ENCODE assay signal across 8 cellular contexts in the genomic region with DNA sequence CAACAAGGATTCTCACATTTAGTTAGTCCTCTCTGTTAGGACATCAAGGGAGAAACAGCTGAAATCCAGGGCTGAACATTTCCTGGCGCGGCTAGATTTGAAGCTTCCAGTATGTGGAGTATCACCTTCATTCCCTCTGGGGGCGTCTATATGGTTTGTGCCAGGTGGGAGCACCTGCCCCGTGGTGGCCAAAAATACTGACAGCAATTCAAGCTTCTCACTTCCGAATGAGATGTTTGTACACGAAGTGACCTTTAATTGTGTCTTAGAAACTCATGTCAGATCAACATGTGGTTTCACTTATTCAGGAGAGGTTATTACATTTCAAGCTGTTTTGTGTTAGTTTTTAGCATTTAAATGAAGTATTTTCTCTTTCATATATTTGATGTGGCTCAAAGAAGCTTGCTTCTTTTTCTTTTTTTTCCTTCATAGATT.
A peak's percentile ranks its signal among the peaks of the same experiment; 100 is the strongest.
DNase-seq lines count a peak whose midpoint lies in the region; ATAC-seq lines count a peak whose summit lies in the region.
"Had no signal": no experiment of that assay in that cellular context is flagged by ENCODE, and none has a peak within 500 bp of the region (broad histone marks: within the 10 kb centered on the region; RNA-seq: fewer than 3 reads in every experiment).

No MANE protein-coding gene starts in this region.

- H3K9me3 ChIP-seq in iPS-15b (ENCODE audit: control insufficient read depth, insufficient read depth, low read length) = no peaks in the 10 kb centered on the region
- no peaks in the 10 kb centered on the region for H3K9me3 ChIP-seq in subcutaneous abdominal adipose tissue (ENCODE audit: control insufficient read depth in 5 of 5, low read length in 5 of 5)
- H3K9me3 ChIP-seq: SJSA1 had no signal

- H3K27ac Mint-ChIP-seq in activated CD4-positive, alpha-beta memory T cell treated with anti-CD3 and anti-CD28 coated beads for 36 hours = peak overlapping the region; percentile 83

- POLR2A ChIA-PET in activated CD4-positive, alpha-beta memory T cell treated with anti-CD3 and anti-CD28 coated beads for 36 hours (lab: Charles Lee) = interaction anchor here (0.7 to 1.4 kb wide), 3 partner anchors 25 to 78 kb away, joined by 3 to 5 read pairs (median 4); no protein-coding TSS in a partner anchor

- H3K36me3 ChIP-seq in H7 (replicated peaks; ENCODE audit: control insufficient read depth, insufficient read depth, low read length) = no peaks in the 10 kb centered on the region
- H3K36me3 ChIP-seq in iPS-15b (ENCODE audit: control insufficient read depth, insufficient read depth, low read length) = no peaks in the 10 kb centered on the region
- H3K36me3 ChIP-seq in subcutaneous abdominal adipose tissue (ENCODE audit: control insufficient read depth in 5 of 5, insufficient read depth in 5 of 5, low read length in 5 of 5) = no peaks in the 10 kb centered on the region
- H3K36me3 ChIP-seq: SJSA1 had no signal

- CTCF ChIA-PET in activated CD4-positive, alpha-beta memory T cell treated with anti-CD3 and anti-CD28 coated beads for 36 hours (lab: Charles Lee) = interaction anchor here (1.3 to 1.8 kb wide), 4 partner anchors 25 to 254 kb away, joined by 3 to 8 read pairs (median 4); no protein-coding TSS in a partner anchor

- intact Hi-C loops in activated CD4-positive, alpha-beta memory T cell treated with anti-CD3 and anti-CD28 coated beads for 36 hours (cut with micrococcal nuclease) = loop anchor here (1.0 to 2.0 kb wide), 5 partner anchors 18 to 79 kb away; no protein-coding TSS in a partner anchor

- peaks cover 23% of the 10 kb centered on the region for H3K4me1 ChIP-seq in iPS-15b (ENCODE audit: control insufficient read depth, insufficient read depth, low read length)
- peaks cover 0 to 36% (median 23%) of the 10 kb centered on the region in 5 donors for H3K4me1 ChIP-seq in subcutaneous abdominal adipose tissue (ENCODE audit: control insufficient read depth in 5 of 5, insufficient read depth in 5 of 5, low read length in 5 of 5)

- H3K4me1 Mint-ChIP-seq in activated CD4-positive, alpha-beta memory T cell treated with anti-CD3 and anti-CD28 coated beads for 36 hours (ENCODE audit: low read depth) = peaks cover 52% of the 10 kb centered on the region

- H3K9me3 Mint-ChIP-seq in activated CD4-positive, alpha-beta memory T cell treated with anti-CD3 and anti-CD28 coated beads for 36 hours = no peaks in the 10 kb centered on the region

- H3K9ac ChIP-seq in iPS-15b (ENCODE audit: low read depth, low read length) = peak overlapping the region; percentile 30
- H3K9ac ChIP-seq in subcutaneous abdominal adipose tissue (ENCODE audit: low read length in 5 of 5) = peak overlapping the region in 3 of 5 donors; percentile 24 to 71 (median 70)

- H3K4me3 ChIP-seq in H7 (ENCODE audit: insufficient read depth, low read depth, low read length) = no peak overlapping the region
- H3K4me3 ChIP-seq in iPS-15b (ENCODE audit: low read depth, low read length) = no peak overlapping the region
- peak overlapping the region in 2 of 5 donors; percentile 9 to 68 for H3K4me3 ChIP-seq in subcutaneous abdominal adipose tissue (ENCODE audit: low read depth in 1 of 5, low read length in 5 of 5)
- H3K4me3 ChIP-seq: SJSA1 had no signal

- peak overlapping the region; percentile 38 for H3K27ac ChIP-seq in subcutaneous abdominal adipose tissue (ENCODE audit: low read depth, low read length)
- H3K27ac ChIP-seq: SJSA1 had no signal

- DNase-seq in H7 (peak; percentile 60), SW480 (ENCODE audit: low spot score) (no peak)
- DNase-seq in activated CD4-positive, alpha-beta memory T cell treated with anti-CD3 and anti-CD28 coated beads for 36 hours = peak; percentile 19

- no peaks in the 10 kb centered on the region for H3K36me3 Mint-ChIP-seq in activated CD4-positive, alpha-beta memory T cell treated with anti-CD3 and anti-CD28 coated beads for 36 hours

- H3K27me3 Mint-ChIP-seq in activated CD4-positive, alpha-beta memory T cell treated with anti-CD3 and anti-CD28 coated beads for 36 hours = no peaks in the 10 kb centered on the region

- no peaks in the 10 kb centered on the region for H3K27me3 ChIP-seq in H7 (ENCODE audit: control insufficient read depth, insufficient read depth, low read length)
- no peaks in the 10 kb centered on the region for H3K27me3 ChIP-seq in iPS-15b (ENCODE audit: control insufficient read depth, insufficient read depth, low read length)
- no peaks in the 10 kb centered on the region for H3K27me3 ChIP-seq in subcutaneous abdominal adipose tissue (ENCODE audit: control insufficient read depth in 5 of 5, insufficient read depth in 4 of 5, low read length in 5 of 5)
- H3K27me3 ChIP-seq: SJSA1 had no signal

- peak overlapping the region; percentile 78 for H3K4me3 Mint-ChIP-seq in activated CD4-positive, alpha-beta memory T cell treated with anti-CD3 and anti-CD28 coated beads for 36 hours

- ATAC-seq in HG02970 (IDR thresholded peaks at IDR 0.05; ENCODE audit: low FRiP score, unreplicated experiment) = no peak
- no peak for ATAC-seq in HG02571 (IDR thresholded peaks at IDR 0.05; ENCODE audit: unreplicated experiment)
